Comparison of ENCODE assay signal across 14 cellular contexts in genomic region chr11:76215946-76216345, GRCh38. TPM values are rescaled to one million over a fixed set of nuclear protein-coding genes. Genes with fewer than 3 reads are reported as not detected.
A peak's percentile ranks its signal among the peaks of the same experiment; 100 is the strongest.
DNase-seq lines count a peak whose midpoint lies in the region; ATAC-seq and TF ChIP-seq lines count a peak whose summit lies in the region.
"Had no signal": no experiment of that assay in that cellular context is flagged by ENCODE, and none has a peak within 500 bp of the region (broad histone marks: within the 10 kb centered on the region; RNA-seq: fewer than 3 reads in every experiment).

No MANE protein-coding gene starts in this region.

- no peak overlapping the region for H3K9ac ChIP-seq in BLaER1

- no peaks in the 10 kb centered on the region for H3K36me3 ChIP-seq in BLaER1
- H3K36me3 ChIP-seq in lower lobe of right lung: no peaks in the 10 kb centered on the region
- H3K36me3 ChIP-seq: ovary had no signal

- H3K27ac ChIP-seq in BLaER1 (no peak overlapping the region), lower lobe of right lung (no peak overlapping the region)
- H3K27ac ChIP-seq: ovary had no signal

- H3K4me3 ChIP-seq in BLaER1 (no peak overlapping the region), lower lobe of right lung (no peak overlapping the region)
- H3K4me3 ChIP-seq: ovary had no signal

- H3K9me3 ChIP-seq in BLaER1 (no peaks in the 10 kb centered on the region), lower lobe of right lung (no peaks in the 10 kb centered on the region)
- H3K9me3 ChIP-seq: ovary had no signal

- H3K4me1 ChIP-seq in BLaER1: peaks cover 25% of the 10 kb centered on the region
- H3K4me1 ChIP-seq in lower lobe of right lung: peaks cover 3% of the 10 kb centered on the region

- peaks cover 35% of the 10 kb centered on the region for H3K27me3 ChIP-seq in BLaER1
- peaks cover 12% of the 10 kb centered on the region for H3K27me3 ChIP-seq in lower lobe of right lung (ENCODE audit: low read depth)
- H3K27me3 ChIP-seq: ovary had no signal

- peaks cover 13% of the 10 kb centered on the region for H4K20me1 ChIP-seq in BLaER1

- ATAC-seq in lower lobe of right lung: no peak
- ATAC-seq in HG02759 (IDR thresholded peaks at IDR 0.05; ENCODE audit: unreplicated experiment): no peak
- ATAC-seq in HG02870 (IDR thresholded peaks at IDR 0.05; ENCODE audit: unreplicated experiment): no peak

- H3K4me2 ChIP-seq in BLaER1: peak overlapping the region; percentile 55

- TF ChIP-seq CTCF in lower lobe of right lung (IDR thresholded peaks at IDR 0.05): no peak

- DNase-seq in HCEC 1CT (peak; percentile 58), SW480 (ENCODE audit: low spot score) (peak; percentile 39), lower lobe of right lung (peak; percentile 28), NCI-H446 (lab: John Stamatoyannopoulos, UW) (no peak), OCI-M1 (lab: John Stamatoyannopoulos, UW) (no peak)
- DNase-seq: activated CD4-positive, CD25-positive, alpha-beta regulatory T cell; activated gamma-delta T cell treated with Interleukin-2 at 50 U/mL for 16 hours; NCI-H1092; NCI-H2171; ovary had no signal

- intact Hi-C loops in lower lobe of right lung (cut with DNase I): loop anchor here (10.0 kb wide), 1 partner anchor 99 kb away; no protein-coding TSS in a partner anchor

RNA-seq across cellular contexts. Expression of gene WNT11, which starts 9.6 kb away (rescaled TPM):
- total RNA-seq in lower lobe of right lung: 9.2 TPM
- total RNA-seq: fibroblast of villous mesenchyme had no signal

Comparison
In these comparisons a context has a peak if more than half of its experiments do, and no peak if none do; other contexts are left out.
1. DNase-seq: peak in HCEC 1CT (single experiment), SW480 (single experiment) and lower lobe of right lung (single experiment); none in NCI-H446 (0 of 2) and OCI-M1 (single experiment).